In the genomic region with DNA sequence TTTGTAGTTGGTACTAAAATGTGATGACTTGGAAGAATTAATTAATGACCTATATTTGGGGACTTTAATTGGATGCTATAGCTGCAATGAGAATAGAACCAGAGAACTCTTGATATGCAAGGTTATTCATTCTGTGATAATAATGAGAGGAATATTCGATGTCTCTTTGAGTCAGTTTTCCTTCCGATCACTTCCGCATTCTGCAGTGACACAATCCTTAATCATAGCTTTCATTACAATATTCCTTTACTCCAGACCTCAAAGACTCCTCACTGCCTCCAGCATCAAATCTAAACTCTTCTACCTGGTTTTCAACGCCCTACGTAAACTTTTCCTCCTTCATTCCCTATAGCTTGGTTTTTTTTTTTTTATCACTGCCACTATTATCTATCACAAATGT, we compare ENCODE assay signal across 19 cellular contexts. TPM values are rescaled to one million over a fixed set of nuclear protein-coding genes. Genes with fewer than 3 reads are reported as not detected.
DNase-seq lines count a peak whose midpoint lies in the region; ATAC-seq and TF ChIP-seq lines count a peak whose summit lies in the region.
"Had no signal": no experiment of that assay in that cellular context is flagged by ENCODE, and none has a peak within 500 bp of the region (broad histone marks: within the 10 kb centered on the region; RNA-seq: fewer than 3 reads in every experiment).

No MANE protein-coding gene starts in this region.

- DNase-seq in Karpas-422, result no peak
- DNase-seq in SK-N-SH, result no peak
- no peak for DNase-seq in activated CD4-positive, alpha-beta memory T cell treated with anti-CD3 and anti-CD28 coated beads, Interleukin-2, amount 10 ng/mL, durations not matched to agents 7 days and 5 days
- no peak for DNase-seq in NCI-H1105 treated with DMSO at 0.1 percent for 48 hours (lab: John Stamatoyannopoulos, UW)
- no peak for DNase-seq in upper lobe of left lung
- DNase-seq: activated CD4-positive, alpha-beta T cell treated with anti-CD3 and anti-CD28 coated beads, Interleukin-2, amount 50 U/mL, for 1 hour; activated naive CD4-positive, alpha-beta T cell treated with Interleukin-2 at 50 U/mL for 16 hours; BE2C; lower lobe of right lung; NCI-H1694 treated with DMSO at 0.1 percent for 48 hours; NCI-H446 treated with DMSO at 0.1 percent for 48 hours; stimulated activated CD4-positive, alpha-beta T cell treated with anti-CD3 and anti-CD28 coated beads, Interleukin-4, amount 100 ng/mL, for 4 hours; stimulated activated CD8-positive, alpha-beta memory T cell treated with anti-CD3 and anti-CD28 coated beads, Interleukin-4, amount 100 ng/mL, for 48 hours had no signal

- no peak for TF ChIP-seq CTCF in SK-N-SH (IDR thresholded peaks at IDR 0.05)
- TF ChIP-seq CTCF in upper lobe of left lung (IDR thresholded peaks at IDR 0.05), result no peak

- no peaks in the 10 kb centered on the region for H3K9me2 ChIP-seq in Karpas-422 (replicated peaks; ENCODE audit: insufficient read depth, low read length)
- no peaks in the 10 kb centered on the region for H3K9me2 ChIP-seq in SK-N-SH

- peaks cover 2% of the 10 kb centered on the region for H3K4me1 Mint-ChIP-seq in activated CD4-positive, alpha-beta memory T cell treated with anti-CD3 and anti-CD28 coated beads, Interleukin-2, amount 10 ng/mL, durations not matched to agents 7 days and 5 days

- WGBS in SK-N-SH (ENCODE audit: low lambda C conversion rate), result 49% methylated on average over 5 of the region's 5 CpGs
- 85 to 88% methylated on average over 5 of the region's 5 CpGs for WGBS in upper lobe of left lung, 2 donors

- TF ChIP-seq EP300 in SK-N-SH (IDR thresholded peaks at IDR 0.05; ENCODE audit: borderline replicate concordance in 1 of 2, low read depth in 1 of 2, low read length in 1 of 2) (no peak), upper lobe of left lung (IDR thresholded peaks at IDR 0.05) (no peak)

- no peaks in the 10 kb centered on the region for H3K9me3 ChIP-seq in Karpas-422 (ENCODE audit: low read length)
- H3K9me3 ChIP-seq in SK-N-SH, result no peaks in the 10 kb centered on the region
- no peaks in the 10 kb centered on the region for H3K9me3 ChIP-seq in upper lobe of left lung
- H3K9me3 ChIP-seq: BE2C, lower lobe of right lung, SJSA1, suprapubic skin had no signal

- H3K27me3 ChIP-seq in Karpas-422 (ENCODE audit: low read length) (no peaks in the 10 kb centered on the region), SK-N-SH (ENCODE audit: insufficient read depth) (no peaks in the 10 kb centered on the region), upper lobe of left lung (no peaks in the 10 kb centered on the region)
- H3K27me3 ChIP-seq: BE2C, SJSA1, suprapubic skin had no signal

- H3K79me2 ChIP-seq in Karpas-422 (ENCODE audit: low read length), result no peaks in the 10 kb centered on the region
- 0 out of 2 replicates have a peak, but pooled peaks cover 6% of the 10 kb centered on the region for H3K79me2 ChIP-seq in SK-N-SH (ENCODE audit: insufficient read depth)
- H3K79me2 ChIP-seq: parathyroid adenoma had no signal

- H4K20me1 ChIP-seq in Karpas-422 (ENCODE audit: insufficient read depth, low read depth, low read length), result no peaks in the 10 kb centered on the region
- 0 out of 2 replicates have a peak, but pooled peaks cover 3% of the 10 kb centered on the region for H4K20me1 ChIP-seq in SK-N-SH (ENCODE audit: insufficient read depth)

- POLR2A ChIA-PET in SK-N-SH (lab: Yijun Ruan, JAX), result no interaction called here
- POLR2A ChIA-PET in activated CD4-positive, alpha-beta memory T cell treated with anti-CD3 and anti-CD28 coated beads, Interleukin-2, amount 10 ng/mL, durations not matched to agents 7 days and 5 days (lab: Charles Lee), result no interaction called here

- TF ChIP-seq RAD21 in SK-N-SH (IDR thresholded peaks at IDR 0.05; ENCODE audit: low read length), result no peak

- peak overlapping the region; percentile 33 for H3K4me2 ChIP-seq in Karpas-422 (ENCODE audit: low read depth, low read length, poor library complexity, severe bottlenecking)
- 0 out of 2 replicates have a peak overlapping the region, but pooled peaks have one; percentile 32 for H3K4me2 ChIP-seq in SK-N-SH
- H3K4me2 ChIP-seq: smooth muscle cell had no signal

- no peak overlapping the region for H3K4me3 ChIP-seq in Karpas-422 (ENCODE audit: low read length)
- H3K4me3 ChIP-seq in SK-N-SH (ENCODE audit: low read depth in 2 of 2, low read length in 1 of 2), result no peak overlapping the region
- H3K4me3 ChIP-seq in upper lobe of left lung, result no peak overlapping the region
- H3K4me3 ChIP-seq: lower lobe of right lung, SJSA1, smooth muscle cell, suprapubic skin had no signal

- no peak overlapping the region for H3K9ac ChIP-seq in Karpas-422 (ENCODE audit: low read length)
- H3K9ac ChIP-seq in SK-N-SH, result no peak overlapping the region
- H3K9ac ChIP-seq: parathyroid adenoma had no signal

- H2AFZ ChIP-seq in Karpas-422 (ENCODE audit: low read length) (no peak overlapping the region), SK-N-SH (ENCODE audit: low read depth) (no peak overlapping the region)
- H2AFZ ChIP-seq: parathyroid adenoma had no signal

- no peaks in the 10 kb centered on the region for H3K36me3 ChIP-seq in Karpas-422 (ENCODE audit: insufficient read depth, low read length)
- H3K36me3 ChIP-seq in SK-N-SH (replicated peaks in 1 of 2; ENCODE audit: control insufficient read depth in 1 of 2, insufficient read depth in 2 of 2, low read length in 1 of 2), result peaks cover 3 to 6% of the 10 kb centered on the region in 2 experiments
- H3K36me3 ChIP-seq in upper lobe of left lung, result peaks cover 0 to 5% (median 2%) of the 10 kb centered on the region in 4 donors
- H3K36me3 ChIP-seq: BE2C, SJSA1, suprapubic skin had no signal

- no peak overlapping the region for H3K27ac Mint-ChIP-seq in activated CD4-positive, alpha-beta memory T cell treated with anti-CD3 and anti-CD28 coated beads, Interleukin-2, amount 10 ng/mL, durations not matched to agents 7 days and 5 days

- no peaks in the 10 kb centered on the region for H3K27me3 Mint-ChIP-seq in activated CD4-positive, alpha-beta memory T cell treated with anti-CD3 and anti-CD28 coated beads, Interleukin-2, amount 10 ng/mL, durations not matched to agents 7 days and 5 days

- ATAC-seq in esophagus mucosa (peak; percentile 30), GM18867 (IDR thresholded peaks at IDR 0.05; ENCODE audit: unreplicated experiment) (no peak), upper lobe of left lung (ENCODE audit: low FRiP score in 2 of 2) (no peak)

- no peaks in the 10 kb centered on the region for H3K36me3 Mint-ChIP-seq in activated CD4-positive, alpha-beta memory T cell treated with anti-CD3 and anti-CD28 coated beads, Interleukin-2, amount 10 ng/mL, durations not matched to agents 7 days and 5 days (ENCODE audit: low read depth)

- TF ChIP-seq POLR2A in upper lobe of left lung (IDR thresholded peaks at IDR 0.05), result no peak

- H3K27ac ChIP-seq in Karpas-422 (ENCODE audit: low read length) (peak overlapping the region; percentile 55; the same call in 1 of the 2 replicates), SK-N-SH (ENCODE audit: low read depth in 2 of 2, low read length in 1 of 2) (no peak overlapping the region), upper lobe of left lung (peak overlapping the region in 1 of 4 donors; percentile 18)
- H3K27ac ChIP-seq: lower lobe of right lung, parathyroid adenoma, SJSA1, suprapubic skin had no signal

- H3K4me3 Mint-ChIP-seq in activated CD4-positive, alpha-beta memory T cell treated with anti-CD3 and anti-CD28 coated beads, Interleukin-2, amount 10 ng/mL, durations not matched to agents 7 days and 5 days, result no peak overlapping the region

- H3K4me1 ChIP-seq in Karpas-422 (ENCODE audit: low read length) (peaks cover 35% of the 10 kb centered on the region), SK-N-SH (ENCODE audit: control insufficient read depth in 1 of 2, insufficient read depth in 2 of 2, low read depth in 1 of 2, low read length in 1 of 2) (peaks cover 3 to 28% of the 10 kb centered on the region in 2 experiments; a peak in 2 of 4 replicates), upper lobe of left lung (peaks cover 10 to 19% (median 14%) of the 10 kb centered on the region in 4 donors)
- H3K4me1 ChIP-seq: BE2C, parathyroid adenoma had no signal

- peaks cover 22% of the 10 kb centered on the region for H3F3A ChIP-seq in SK-N-SH (replicated peaks; ENCODE audit: insufficient read depth)

- CTCF ChIA-PET in SK-N-SH (lab: Yijun Ruan, JAX), result interaction anchor here (0.6 to 1.1 kb wide), 2 partner anchors 9 to 147 kb away, joined by 3 read pairs; no protein-coding TSS in a partner anchor
- CTCF ChIA-PET in activated CD4-positive, alpha-beta memory T cell treated with anti-CD3 and anti-CD28 coated beads, Interleukin-2, amount 10 ng/mL, durations not matched to agents 7 days and 5 days (lab: Charles Lee), result interaction anchor here (0.7 kb wide), 2 partner anchors 107 to 315 kb away, joined by 3 read pairs; no protein-coding TSS in a partner anchor

- H3K9me3 Mint-ChIP-seq in activated CD4-positive, alpha-beta memory T cell treated with anti-CD3 and anti-CD28 coated beads, Interleukin-2, amount 10 ng/mL, durations not matched to agents 7 days and 5 days, result no peaks in the 10 kb centered on the region

TF ChIP-seq in SK-N-SH, 30 proteins besides CTCF, POLR2A, EP300 and RAD21 (continues in another document):
- TF ChIP-seq FOSL2 (IDR thresholded peaks at IDR 0.05; ENCODE audit: borderline replicate concordance, low read depth) (peak; percentile 24; the same call in 1 of the 2 replicates), ELF1 (IDR thresholded peaks at IDR 0.05) (peak; percentile 88)
- TF ChIP-seq, protein P1, sequence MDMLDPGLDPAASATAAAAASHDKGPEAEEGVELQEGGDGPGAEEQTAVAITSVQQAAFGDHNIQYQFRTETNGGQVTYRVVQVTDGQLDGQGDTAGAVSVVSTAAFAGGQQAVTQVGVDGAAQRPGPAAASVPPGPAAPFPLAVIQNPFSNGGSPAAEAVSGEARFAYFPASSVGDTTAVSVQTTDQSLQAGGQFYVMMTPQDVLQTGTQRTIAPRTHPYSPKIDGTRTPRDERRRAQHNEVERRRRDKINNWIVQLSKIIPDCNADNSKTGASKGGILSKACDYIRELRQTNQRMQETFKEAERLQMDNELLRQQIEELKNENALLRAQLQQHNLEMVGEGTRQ (IDR thresholded peaks at IDR 0.05; ENCODE audit: borderline replicate concordance, low read depth, low read length), result no peak

RNA-seq across cellular contexts. Expression of gene B3GNT5, which starts 21.6 kb away (rescaled TPM):
- 2.0 and 8.6 TPM in 2 replicates for total RNA-seq in Karpas-422 (2014; rRNA removed; shearing (Covaris generic); ENCODE audit: low replicate concordance)
- 4.7 and 6.0 TPM in 2 replicates for polyA plus RNA-seq in SK-N-SH (2012; rRNA removed)
- 6.9 and 8.4 TPM in 2 replicates for polyA plus RNA-seq in SK-N-SH (2012; cell fraction: cytosol; rRNA removed)
- 2.6 and 5.7 TPM in 2 replicates for polyA plus RNA-seq in SK-N-SH (2012; cell fraction: nucleus; rRNA removed)
- 70.7 TPM for total RNA-seq in esophagus mucosa
- under 1 TPM; 0.60 to 0.78 TPM for total RNA-seq in activated CD4-positive, alpha-beta memory T cell treated with anti-CD3 and anti-CD28 coated beads, Interleukin-2, amount 10 ng/mL, durations not matched to agents 7 days and 5 days
- 10 to 100 TPM; 15.7 to 44.5 (median 28.3) TPM for total RNA-seq in upper lobe of left lung
